24 cellular contexts compared by ENCODE assay signal in genomic region chr1:76031496-76031895, GRCh38. TPM values are rescaled to one million over a fixed set of nuclear protein-coding genes. Genes with fewer than 3 reads are reported as not detected.
"Had no signal": no experiment of that assay in that cellular context is flagged by ENCODE, and none has a peak within 500 bp of the region (broad histone marks: within the 10 kb centered on the region; RNA-seq: fewer than 3 reads in every experiment).

No MANE protein-coding gene starts in this region.

- H3K27me3 ChIP-seq: dorsolateral prefrontal cortex, esophagus muscularis mucosa, heart right ventricle, left lung had no signal

- DNase-seq: dermis blood vessel endothelial cell; dorsolateral prefrontal cortex; effector CD4-positive, alpha-beta T cell; effector memory CD4-positive, alpha-beta T cell; foreskin keratinocyte; gastrocnemius medialis; glutamatergic neuron; head of caudate nucleus; heart right ventricle; hippocampal formation; left cardiac atrium; left lung; left ventricle myocardium superior; lower lobe of right lung; mesenchymal stem cell; mucosa of descending colon; naive B cell had no signal

- H3K36me3 ChIP-seq: esophagus muscularis mucosa, gastrocnemius medialis, heart right ventricle, left lung, lower lobe of right lung had no signal

- H3K27ac ChIP-seq: coronary artery, dorsolateral prefrontal cortex, esophagus muscularis mucosa, foreskin keratinocyte, gastrocnemius medialis, heart right ventricle, left lung, lower lobe of right lung had no signal

- H3K4me1 ChIP-seq: esophagus muscularis mucosa, foreskin keratinocyte, gastrocnemius medialis, heart right ventricle, left lung, lower lobe of right lung had no signal

- FAIRE-seq: colon, endothelial cell of umbilical vein, islet of Langerhans, keratinocyte had no signal

- H3K9me3 ChIP-seq: esophagus muscularis mucosa, gastrocnemius medialis, left lung, lower lobe of right lung, mucosa of descending colon had no signal

- ATAC-seq: foreskin keratinocyte, gastrocnemius medialis, heart right ventricle, left cardiac atrium, left lung, left ventricle myocardium superior, lower lobe of right lung, mucosa of descending colon had no signal

- H3K4me3 ChIP-seq: coronary artery, dorsolateral prefrontal cortex, esophagus muscularis mucosa, gastrocnemius medialis, heart right ventricle, left lung, lower lobe of right lung, mucosa of descending colon had no signal

RNA-seq across cellular contexts. Expression of gene ST6GALNAC3, which starts 43.0 kb away (rescaled TPM):
- total RNA-seq: myocyte had no signal
